ENCODE assay signal across 14 cellular contexts in the genomic region with DNA sequence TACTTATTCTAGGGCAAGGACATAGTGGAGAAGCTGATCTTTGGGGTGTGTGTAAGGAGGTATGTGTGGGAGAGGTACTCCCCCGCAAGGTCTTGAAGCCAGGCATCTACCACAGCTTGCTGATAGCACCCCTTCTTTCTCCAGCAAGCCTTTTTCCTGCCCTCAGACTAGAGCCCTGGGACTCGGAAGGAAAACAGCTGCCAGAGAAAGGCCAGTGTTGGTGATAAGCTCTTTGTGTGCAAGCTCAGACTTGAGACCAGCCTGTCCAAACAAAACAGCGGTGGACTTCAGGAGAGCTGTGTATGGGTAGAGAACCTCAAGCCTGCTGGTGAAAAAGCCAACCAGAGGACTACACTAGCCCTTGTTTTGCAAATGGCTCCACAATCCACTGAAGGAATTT.
A peak's percentile ranks its signal among the peaks of the same experiment; 100 is the strongest.
DNase-seq lines count a peak whose midpoint lies in the region; ATAC-seq, FAIRE-seq and TF ChIP-seq lines count a peak whose summit lies in the region.
"Had no signal": no experiment of that assay in that cellular context is flagged by ENCODE, and none has a peak within 500 bp of the region (broad histone marks: within the 10 kb centered on the region; RNA-seq: fewer than 3 reads in every experiment).

No MANE protein-coding gene starts in this region.

- H3K36me3 ChIP-seq in heart right ventricle (no peaks in the 10 kb centered on the region), right atrium auricular region (no peaks in the 10 kb centered on the region), GM12878 (ENCODE audit: control insufficient read depth in 2 of 2, insufficient read depth in 2 of 2, low read length in 1 of 2) (no peaks in the 10 kb centered on the region), mesenchymal stem cell (ENCODE audit: control insufficient read depth in 1 of 2, insufficient read depth in 2 of 2, low read depth in 1 of 2, low read length in 2 of 2) (no peaks in the 10 kb centered on the region)
- H3K36me3 ChIP-seq: colonic mucosa had no signal

- no peaks in the 10 kb centered on the region for H3K79me2 ChIP-seq in GM12878 (ENCODE audit: control insufficient read depth, insufficient read depth, low read length)

- H3K27me3 ChIP-seq in heart right ventricle (peaks cover 0 to 16% (median 4%) of the 10 kb centered on the region in 7 donors), right atrium auricular region (no peaks in the 10 kb centered on the region), GM12878 (replicated peaks in 1 of 2; ENCODE audit: control insufficient read depth in 2 of 2, insufficient read depth in 2 of 2, low read length in 1 of 2) (no peaks in the 10 kb centered on the region), mesenchymal stem cell (ENCODE audit: control insufficient read depth in 1 of 2, insufficient read depth in 1 of 2, low read length in 2 of 2) (no peaks in the 10 kb centered on the region)
- H3K27me3 ChIP-seq: colonic mucosa had no signal

- no peak overlapping the region for H2BK5ac ChIP-seq in mesenchymal stem cell (ENCODE audit: low read depth, low read length, poor library complexity, severe bottlenecking)

- peak overlapping the region; percentile 76 for H2BK120ac ChIP-seq in mesenchymal stem cell (ENCODE audit: low read depth, low read length)

- no peak for FAIRE-seq in GM12878 (lab: Jason Lieb, UNC)

- no TSS peak for BruUV-seq in GM12878 (replicated peaks; lab: Mats Ljungman, UMichigan)

- H3K4me1 ChIP-seq in heart right ventricle (peaks cover 0 to 25% (median 12%) of the 10 kb centered on the region in 9 donors), right atrium auricular region (peaks cover 0 to 8% of the 10 kb centered on the region in 2 donors), GM12878 (ENCODE audit: control insufficient read depth, insufficient read depth, low read length) (no peaks in the 10 kb centered on the region), mesenchymal stem cell (ENCODE audit: control insufficient read depth, insufficient read depth, low read depth, low read length) (peaks cover 3% of the 10 kb centered on the region)
- H3K4me1 ChIP-seq: colonic mucosa had no signal

- H2BK15ac ChIP-seq in mesenchymal stem cell (ENCODE audit: low read depth, poor library complexity, severe bottlenecking), result no peak overlapping the region

- peak in 4 of 8 donors; percentile 27 to 48 (median 37) for ATAC-seq in heart right ventricle
- ATAC-seq in GM12878, result peak; percentile 56
- no peak for ATAC-seq in GM21576 (IDR thresholded peaks at IDR 0.05; ENCODE audit: unreplicated experiment)
- ATAC-seq: activated T-helper 17 cell treated with anti-CD3 and anti-CD28 coated beads, Interleukin-2, amount 50 U/mL, for 72 hours had no signal

- peak overlapping the region; percentile 75 for H4K91ac ChIP-seq in mesenchymal stem cell (ENCODE audit: low read length)

- CTCF ChIA-PET in GM12878 (lab: Yijun Ruan, JAX), result interaction anchor here (0.6 to 7.7 kb wide), 54 partner anchors 8 to 1989 kb away, joined by 3 to 92 read pairs (median 4); no protein-coding TSS in a partner anchor

- H3K4me1 Mint-ChIP-seq in activated T-helper 1 cell treated with anti-CD3 and anti-CD28 coated beads, Interleukin-12 subunit alpha, Interleukin-12 subunit beta, Interleukin-2, Interleukin-4 antibody, amounts not matched to agents 30 ng/mL and 10 ng/mL and 1 ng/mL, durations not matched to agents 14 hours and 24 hours and 36 hours (ENCODE audit: low read depth), result peaks cover 13% of the 10 kb centered on the region
- H3K4me1 Mint-ChIP-seq: activated B cell treated with CpG ODN at 0.5 μM for 24 hours; activated T-helper 17 cell treated with anti-CD3 and anti-CD28 coated beads, Interleukin-2, amount 50 U/mL, for 72 hours; stimulated activated naive CD8-positive, alpha-beta T cell treated with anti-CD3 and anti-CD28 coated beads, Interleukin-15, amount 100 ng/mL, for 72 hours had no signal

- POLR2A ChIA-PET in GM12878 (lab: Charles Lee), result interaction anchor here (0.5 to 1.2 kb wide), 5 partner anchors 35 to 1085 kb away, joined by 3 to 5 read pairs (median 4); no protein-coding TSS in a partner anchor

- H2AFZ ChIP-seq in GM12878 (ENCODE audit: control insufficient read depth, low read depth, low read length) (no peak overlapping the region), mesenchymal stem cell (ENCODE audit: low read depth, low read length) (peak overlapping the region; percentile 23)
- H2AFZ ChIP-seq: PC-9 had no signal

- H3K27me3 Mint-ChIP-seq in activated T-helper 1 cell treated with anti-CD3 and anti-CD28 coated beads, Interleukin-12 subunit alpha, Interleukin-12 subunit beta, Interleukin-2, Interleukin-4 antibody, amounts not matched to agents 30 ng/mL and 10 ng/mL and 1 ng/mL, durations not matched to agents 14 hours and 24 hours and 36 hours (ENCODE audit: insufficient read depth), result peaks cover 50% of the 10 kb centered on the region

- RAD21 ChIA-PET in GM12878 (lab: Charles Lee; ENCODE audit: unreplicated experiment), result interaction anchor here (0.6 to 6.0 kb wide), 37 partner anchors 9 to 1985 kb away, joined by 3 to 104 read pairs (median 3); no protein-coding TSS in a partner anchor

- no peak overlapping the region for H3K27ac Mint-ChIP-seq in activated T-helper 1 cell treated with anti-CD3 and anti-CD28 coated beads, Interleukin-12 subunit alpha, Interleukin-12 subunit beta, Interleukin-2, Interleukin-4 antibody, amounts not matched to agents 30 ng/mL and 10 ng/mL and 1 ng/mL, durations not matched to agents 14 hours and 24 hours and 36 hours
- H3K27ac Mint-ChIP-seq: activated B cell treated with CpG ODN at 0.5 μM for 24 hours; activated T-helper 17 cell treated with anti-CD3 and anti-CD28 coated beads, Interleukin-2, amount 50 U/mL, for 72 hours; natural killer cell; stimulated activated naive CD8-positive, alpha-beta T cell treated with anti-CD3 and anti-CD28 coated beads, Interleukin-15, amount 100 ng/mL, for 72 hours had no signal

- intact Hi-C loops in heart right ventricle (cut with DNase I), result loop anchor here (1.0 to 10.0 kb wide), 11 partner anchors 95 to 1975 kb away; no protein-coding TSS in a partner anchor
- intact Hi-C loops in GM12878 (cut with micrococcal nuclease; ENCODE audit: unreplicated experiment), result loop anchor here (1.0 to 10.0 kb wide), 9 partner anchors 33 to 1985 kb away; no protein-coding TSS in a partner anchor
- intact Hi-C loops in activated T-helper 1 cell treated with anti-CD3 and anti-CD28 coated beads, Interleukin-12 subunit alpha, Interleukin-12 subunit beta, Interleukin-2, Interleukin-4 antibody, amounts not matched to agents 30 ng/mL and 10 ng/mL and 1 ng/mL, durations not matched to agents 14 hours and 24 hours and 36 hours (cut with micrococcal nuclease), result loop anchor here (1.0 to 10.0 kb wide), 5 partner anchors 25 to 1085 kb away; no protein-coding TSS in a partner anchor

- no peaks in the 10 kb centered on the region for H3K79me1 ChIP-seq in mesenchymal stem cell (replicated peaks; ENCODE audit: low read length, poor library complexity, severe bottlenecking)

- SMC1A ChIA-PET in GM12878 (lab: Charles Lee; ENCODE audit: uncharacterized antibody, unreplicated experiment), result interaction anchor here (0.6 to 10.6 kb wide), 51 partner anchors 9 to 1985 kb away, joined by 3 to 310 read pairs (median 4); partner anchors contain the start of gene NR2F2

- H3K14ac ChIP-seq in mesenchymal stem cell (ENCODE audit: low read length in 2 of 2), result peak overlapping the region in 1 of 2 experiments; percentile 44

- H3K4me3 ChIP-seq in heart right ventricle, result no peak overlapping the region
- no peak overlapping the region for H3K4me3 ChIP-seq in right atrium auricular region
- no peak overlapping the region for H3K4me3 ChIP-seq in GM12878
- H3K4me3 ChIP-seq in mesenchymal stem cell (ENCODE audit: insufficient read depth in 1 of 2, low read depth in 1 of 2, low read length in 2 of 2), result no peak overlapping the region
- H3K4me3 ChIP-seq: colonic mucosa, PC-9 had no signal

- no peak overlapping the region for H3K4me3 Mint-ChIP-seq in activated T-helper 1 cell treated with anti-CD3 and anti-CD28 coated beads, Interleukin-12 subunit alpha, Interleukin-12 subunit beta, Interleukin-2, Interleukin-4 antibody, amounts not matched to agents 30 ng/mL and 10 ng/mL and 1 ng/mL, durations not matched to agents 14 hours and 24 hours and 36 hours
- H3K4me3 Mint-ChIP-seq: activated B cell treated with CpG ODN at 0.5 μM for 24 hours; activated T-helper 17 cell treated with anti-CD3 and anti-CD28 coated beads, Interleukin-2, amount 50 U/mL, for 72 hours; natural killer cell; stimulated activated naive CD8-positive, alpha-beta T cell treated with anti-CD3 and anti-CD28 coated beads, Interleukin-15, amount 100 ng/mL, for 72 hours had no signal

- peak overlapping the region; percentile 61 to 99 for H2BK12ac ChIP-seq in mesenchymal stem cell (ENCODE audit: low read length in 2 of 2)

- no peaks in the 10 kb centered on the region for H3K9me3 ChIP-seq in heart right ventricle
- no peaks in the 10 kb centered on the region for H3K9me3 ChIP-seq in right atrium auricular region
- H3K9me3 ChIP-seq in GM12878 (replicated peaks; ENCODE audit: control insufficient read depth, insufficient read depth, low read length), result no peaks in the 10 kb centered on the region
- H3K9me3 ChIP-seq in mesenchymal stem cell (ENCODE audit: control insufficient read depth, low read length), result no peaks in the 10 kb centered on the region
- H3K9me3 ChIP-seq: colonic mucosa had no signal

- no peaks in the 10 kb centered on the region for H3K36me3 Mint-ChIP-seq in activated T-helper 1 cell treated with anti-CD3 and anti-CD28 coated beads, Interleukin-12 subunit alpha, Interleukin-12 subunit beta, Interleukin-2, Interleukin-4 antibody, amounts not matched to agents 30 ng/mL and 10 ng/mL and 1 ng/mL, durations not matched to agents 14 hours and 24 hours and 36 hours (ENCODE audit: low read depth)
- H3K36me3 Mint-ChIP-seq: natural killer cell had no signal

- TF ChIP-seq POLR2A in GM12878 (IDR thresholded peaks at IDR 0.05; ENCODE audit: low read depth, low read length), result no peak

- H2AK5ac ChIP-seq in mesenchymal stem cell (ENCODE audit: low read length, severe bottlenecking), result peak overlapping the region; percentile 71

- peak overlapping the region; percentile 62 for H4K8ac ChIP-seq in mesenchymal stem cell (ENCODE audit: low read length)

- H3K23ac ChIP-seq in mesenchymal stem cell (ENCODE audit: low read length in 2 of 2), result no peak overlapping the region

- no peak overlapping the region for H3K9ac ChIP-seq in GM12878 (ENCODE audit: control insufficient read depth, insufficient read depth, low read length)
- H3K9ac ChIP-seq in mesenchymal stem cell (ENCODE audit: low read length), result peak overlapping the region; percentile 50

- TF ChIP-seq RAD21 in GM12878 (IDR thresholded peaks at IDR 0.05; ENCODE audit: insufficient read depth, low read depth, low read length), result no peak

- H3K4me2 ChIP-seq in GM12878 (ENCODE audit: control insufficient read depth, insufficient read depth) (no peak overlapping the region), mesenchymal stem cell (ENCODE audit: low read length, poor library complexity, severe bottlenecking) (no peak overlapping the region)
- H3K4me2 ChIP-seq: PC-9 had no signal

- no peaks in the 10 kb centered on the region for H3K9me3 Mint-ChIP-seq in activated T-helper 1 cell treated with anti-CD3 and anti-CD28 coated beads, Interleukin-12 subunit alpha, Interleukin-12 subunit beta, Interleukin-2, Interleukin-4 antibody, amounts not matched to agents 30 ng/mL and 10 ng/mL and 1 ng/mL, durations not matched to agents 14 hours and 24 hours and 36 hours
- H3K9me3 Mint-ChIP-seq: activated B cell treated with CpG ODN at 0.5 μM for 24 hours; activated T-helper 17 cell treated with anti-CD3 and anti-CD28 coated beads, Interleukin-2, amount 50 U/mL, for 72 hours; natural killer cell; stimulated activated naive CD8-positive, alpha-beta T cell treated with anti-CD3 and anti-CD28 coated beads, Interleukin-15, amount 100 ng/mL, for 72 hours had no signal

- in situ Hi-C loops in GM12878 (cut with MboI), result loop anchor here (10.0 kb wide), 3 partner anchors 575 to 1975 kb away; no protein-coding TSS in a partner anchor

- H4K20me1 ChIP-seq in GM12878 (ENCODE audit: control insufficient read depth, insufficient read depth), result no peaks in the 10 kb centered on the region

- 56 to 64% methylated on average over 3 of the region's 3 CpGs for WGBS in heart right ventricle, 2 donors
- 38% methylated on average over 3 of the region's 3 CpGs for WGBS in GM12878 (ENCODE audit: insufficient coverage, insufficient replicate concordance, low lambda C conversion rate, missing lambda C conversion rate)
- WGBS in mesenchymal stem cell, result 61% methylated on average over 3 of the region's 3 CpGs

- H3K4ac ChIP-seq in mesenchymal stem cell (ENCODE audit: low read depth in 1 of 2, low read length in 2 of 2), result peak overlapping the region; percentile 46 to 88

- peak overlapping the region; percentile 61 to 85 for H3K18ac ChIP-seq in mesenchymal stem cell (ENCODE audit: low read depth in 1 of 2, low read length in 2 of 2)

- TF ChIP-seq CTCF in heart right ventricle (IDR thresholded peaks at IDR 0.05) (no peak), right atrium auricular region (IDR thresholded peaks at IDR 0.05) (no peak), GM12878 (IDR thresholded peaks at IDR 0.05 in 2 of 3, conservative IDR thresholded peaks at IDR 0.05 in 1 of 3; ENCODE audit: control insufficient read depth in 2 of 3, extremely low read depth in 1 of 3, insufficient read depth in 1 of 3, low read depth in 3 of 3, low read length in 3 of 3) (no peak)

- H3K27ac ChIP-seq in heart right ventricle (peak overlapping the region in 7 of 10 donors; percentile 16 to 58 (median 40)), right atrium auricular region (peak overlapping the region in 1 of 2 donors; percentile 2), GM12878 (ENCODE audit: control insufficient read depth, insufficient read depth) (no peak overlapping the region), mesenchymal stem cell (ENCODE audit: low read length, poor library complexity, severe bottlenecking) (no peak overlapping the region)
- H3K27ac ChIP-seq: colonic mucosa, PC-9 had no signal

- TF ChIP-seq EP300 in GM12878 (IDR thresholded peaks at IDR 0.05; ENCODE audit: borderline replicate concordance in 1 of 2, control insufficient read depth in 1 of 2, low read depth in 2 of 2, low read length in 2 of 2), result no peak

- DNase-seq in heart right ventricle (no peak), right atrium auricular region (ENCODE audit: low spot score) (no peak), GM12878 (ENCODE audit: low read depth, low spot score) (no peak), mesenchymal stem cell (peak; percentile 24), RPMI8226 (no peak), MV-4-11 (lab: John Stamatoyannopoulos, UW) (no peak)
- no peak for DNase-seq in activated T-helper 1 cell treated with anti-CD3 and anti-CD28 coated beads, Interleukin-12 subunit alpha, Interleukin-12 subunit beta, Interleukin-2, Interleukin-4 antibody, amounts not matched to agents 30 ng/mL and 10 ng/mL and 1 ng/mL, durations not matched to agents 14 hours and 24 hours and 36 hours (ENCODE audit: low spot score)
- DNase-seq: activated B cell treated with CpG ODN at 0.5 μM for 24 hours had no signal

Comparison
In these comparisons a context has a peak if more than half of its experiments do, and no peak if none do; other contexts are left out.
1. H3K27ac ChIP-seq: peak in heart right ventricle (7 of 10); none in GM12878 (single experiment) and mesenchymal stem cell (single experiment).